Comparison of ENCODE assay signal across 33 cellular contexts in the genomic region with DNA sequence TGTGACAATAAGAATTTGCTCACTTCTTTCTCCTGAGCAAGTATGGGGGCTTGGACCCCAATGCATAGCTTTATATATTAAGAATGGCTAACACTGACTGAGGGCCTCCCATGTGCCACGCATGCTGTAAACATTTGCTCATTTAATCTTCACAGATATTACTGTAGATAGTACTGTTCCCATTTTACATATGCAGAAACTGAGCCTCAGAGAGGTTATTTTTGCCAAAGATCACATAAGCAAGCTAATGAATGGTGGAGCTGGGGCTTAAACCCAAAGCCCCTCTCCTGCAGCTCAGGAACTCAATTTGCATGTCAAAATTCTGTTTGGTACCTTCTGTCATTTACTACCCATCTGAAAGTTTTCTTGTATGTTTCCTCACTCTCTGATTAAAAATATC.
"Had no signal": no experiment of that assay in that cellular context is flagged by ENCODE, and none has a peak within 500 bp of the region (broad histone marks: within the 10 kb centered on the region; RNA-seq: fewer than 3 reads in every experiment).

No MANE protein-coding gene starts in this region.

- H3K36me3 ChIP-seq: adrenal gland, ascending aorta, brain microvascular endothelial cell, breast epithelium, cardiac muscle cell had no signal

- H3K4me3 ChIP-seq: adrenal gland, ascending aorta, body of pancreas, breast epithelium, cardiac muscle cell had no signal

- H3K27me3 ChIP-seq: adrenal gland, ascending aorta, body of pancreas, brain microvascular endothelial cell, breast epithelium, cardiac muscle cell had no signal

- H3K27ac ChIP-seq: adrenal gland, ascending aorta, body of pancreas, brain microvascular endothelial cell, breast epithelium, cardiac muscle cell had no signal

- ATAC-seq: activated naive CD4-positive, alpha-beta T cell treated with anti-CD3 and anti-CD28 coated beads, Interleukin-2, amount 50 U/mL, for 72 hours; activated naive CD8-positive, alpha-beta T cell treated with anti-CD3 and anti-CD28 coated beads, Interleukin-2, amount 50 U/mL, for 24 hours; activated T-cell treated with anti-CD3 and anti-CD28 coated beads, Interleukin-2, amount 50 U/mL, for 4 hours; activated T-cell treated with anti-CD3 and anti-CD28 coated beads, Interleukin-2, amount 50 U/mL, for 72 hours; activated T-helper 17 cell treated with anti-CD3 and anti-CD28 coated beads, Interleukin-2, amount 50 U/mL, for 72 hours; body of pancreas had no signal

- FAIRE-seq: astrocyte, bronchial epithelial cell had no signal

- H3K4me1 ChIP-seq: breast epithelium had no signal

- DNase-seq: activated effector memory CD4-positive, alpha-beta T cell treated with anti-CD3 and anti-CD28 coated beads, Interleukin-2, amount 50 U/mL, for 16 hours; activated effector memory CD4-positive, alpha-beta T cell treated with Interleukin-2 at 50 U/mL for 16 hours; activated gamma-delta T cell; activated gamma-delta T cell treated with Interleukin-2 at 50 U/mL for 16 hours; activated naive CD4-positive, alpha-beta T cell; activated naive CD4-positive, alpha-beta T cell treated with anti-CD3 and anti-CD28 coated beads for 36 hours; activated naive CD4-positive, alpha-beta T cell treated with anti-CD3 and anti-CD28 coated beads, Interleukin-2, amount 10 ng/mL, durations not matched to agents 7 days and 5 days; activated naive CD4-positive, alpha-beta T cell treated with anti-CD3 and anti-CD28 coated beads, Interleukin-2, amount 50 U/mL, for 16 hours; activated naive CD4-positive, alpha-beta T cell treated with Interleukin-2 at 50 U/mL for 16 hours; activated naive CD8-positive, alpha-beta T cell treated with anti-CD3 and anti-CD28 coated beads for 36 hours; activated naive CD8-positive, alpha-beta T cell treated with anti-CD3 and anti-CD28 coated beads, Interleukin-2, amount 10 ng/mL, durations not matched to agents 7 days and 5 days; activated naive CD8-positive, alpha-beta T cell treated with anti-CD3 and anti-CD28 coated beads, Interleukin-2, amount 50 U/mL, for 24 hours; activated T-cell treated with anti-CD3 and anti-CD28 coated beads, Interleukin-2, amount 50 U/mL, for 24 hours; activated T-cell treated with anti-CD3 and anti-CD28 coated beads, Interleukin-2, amount 50 U/mL, for 4 hours; activated T-cell treated with anti-CD3 and anti-CD28 coated beads, Interleukin-2, amount 50 U/mL, for 48 hours; activated T-cell treated with anti-CD3 and anti-CD28 coated beads, Interleukin-2, amount 50 U/mL, for 72 hours; adrenal gland; amniotic stem cell; amygdala; anterior cingulate cortex; aorta; body of pancreas; brain microvascular endothelial cell; caudate nucleus; central memory CD4-positive, alpha-beta T cell; cerebellar nuclear complex had no signal

- H3K9me3 ChIP-seq: adrenal gland, ascending aorta, body of pancreas, breast epithelium had no signal
